Comparison of ENCODE assay signal across 18 cellular contexts in the genomic region with DNA sequence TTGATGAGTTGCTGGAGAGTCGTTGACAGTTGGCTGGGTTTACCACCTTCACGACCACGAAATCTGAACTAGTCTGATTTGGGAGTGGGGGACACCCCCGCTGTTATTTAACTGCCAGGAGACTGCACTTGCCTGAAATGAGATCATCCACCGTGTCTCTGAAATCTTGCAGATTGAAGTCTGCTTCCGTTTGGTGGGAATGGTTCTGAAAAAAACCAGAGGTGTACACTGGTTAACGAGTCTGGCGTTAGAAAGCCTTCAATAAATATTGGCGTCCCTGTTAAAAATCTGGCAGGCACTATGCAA. TPM values are rescaled to one million over a fixed set of nuclear protein-coding genes. Genes with fewer than 3 reads are reported as not detected.
DNase-seq lines count a peak whose midpoint lies in the region; ATAC-seq, FAIRE-seq and TF ChIP-seq lines count a peak whose summit lies in the region.
"Had no signal": no experiment of that assay in that cellular context is flagged by ENCODE, and none has a peak within 500 bp of the region (broad histone marks: within the 10 kb centered on the region; RNA-seq: fewer than 3 reads in every experiment).

No MANE protein-coding gene starts in this region.

- H3K9me3 ChIP-seq in CD8-positive, alpha-beta memory T cell (ENCODE audit: low read length) = no peaks in the 10 kb centered on the region
- H3K9me3 ChIP-seq in duodenal mucosa (ENCODE audit: control insufficient read depth in 1 of 2, low read length in 2 of 2) = no peaks in the 10 kb centered on the region
- H3K9me3 ChIP-seq in neural progenitor cell (ENCODE audit: low read depth) = no peaks in the 10 kb centered on the region
- no peaks in the 10 kb centered on the region for H3K9me3 ChIP-seq in gastroesophageal sphincter
- H3K9me3 ChIP-seq: thoracic aorta had no signal

- TF ChIP-seq POLR2A in gastroesophageal sphincter (IDR thresholded peaks at IDR 0.05) = no peak

- peaks cover 63 to 87% of the 10 kb centered on the region in 2 donors for H3K27me3 Mint-ChIP-seq in CD8-positive, alpha-beta memory T cell
- H3K27me3 Mint-ChIP-seq in neural progenitor cell (ENCODE audit: insufficient read depth, low read depth) = peaks cover 80% of the 10 kb centered on the region

- H3F3A ChIP-seq in neural progenitor cell (ENCODE audit: low read depth) = peaks cover 11% of the 10 kb centered on the region

- WGBS in gastroesophageal sphincter (ENCODE audit: low coverage in 1 of 2), 2 donors = 4 to 15% methylated on average over 6 to 8 of the region's 9 CpGs

- H3K9ac ChIP-seq in duodenal mucosa (ENCODE audit: low read depth in 1 of 2, low read length in 2 of 2) (no peak overlapping the region), neural progenitor cell (no peak overlapping the region)

- H3K27ac Mint-ChIP-seq in CD8-positive, alpha-beta memory T cell = peak overlapping the region in 1 of 8 donors; percentile 45
- no peak overlapping the region for H3K27ac Mint-ChIP-seq in neural progenitor cell
- H3K27ac Mint-ChIP-seq: activated T-helper 2 cell treated with anti-CD3 and anti-CD28 coated beads, Interferon-gamma antibody, Interleukin-2, Interleukin-4, amounts not matched to agents 10 μg/mL and 5 μg/mL and 100 μg/mL, durations not matched to agents 14 hours and 24 hours and 36 hours had no signal

- TF ChIP-seq CTCF in neural progenitor cell (IDR thresholded peaks at IDR 0.05) (no peak), gastroesophageal sphincter (IDR thresholded peaks at IDR 0.05) (no peak)

- peak overlapping the region; percentile 19 for H2AFZ ChIP-seq in neural progenitor cell (replicated peaks)

- peaks cover 0 to 5% (median 0%) of the 10 kb centered on the region in 3 donors for H3K36me3 Mint-ChIP-seq in CD8-positive, alpha-beta memory T cell
- H3K36me3 Mint-ChIP-seq in neural progenitor cell = no peaks in the 10 kb centered on the region

- H3K79me2 ChIP-seq in neural progenitor cell (ENCODE audit: low read depth) = no peaks in the 10 kb centered on the region

- peak overlapping the region in 4 of 7 donors; percentile 33 to 76 (median 52) for H3K4me3 Mint-ChIP-seq in CD8-positive, alpha-beta memory T cell
- H3K4me3 Mint-ChIP-seq in neural progenitor cell = peak overlapping the region; percentile 75

- no peak overlapping the region for H3K27ac ChIP-seq in CD8-positive, alpha-beta memory T cell (ENCODE audit: low read depth, low read length)
- H3K27ac ChIP-seq in duodenal mucosa (ENCODE audit: low read depth, low read length) = no peak overlapping the region
- H3K27ac ChIP-seq in neural progenitor cell = no peak overlapping the region
- no peak overlapping the region for H3K27ac ChIP-seq in gastroesophageal sphincter
- H3K27ac ChIP-seq: C4-2B, thoracic aorta had no signal

- H3K4me1 ChIP-seq in CD8-positive, alpha-beta memory T cell (ENCODE audit: insufficient read depth, low read length) = peaks cover 32% of the 10 kb centered on the region
- H3K4me1 ChIP-seq in duodenal mucosa (ENCODE audit: control insufficient read depth in 1 of 2, insufficient read depth in 2 of 2, low read length in 2 of 2) (peaks cover 19 to 24% of the 10 kb centered on the region in 2 donors), neural progenitor cell (peaks cover 4% of the 10 kb centered on the region), gastroesophageal sphincter (peaks cover 0 to 39% (median 13%) of the 10 kb centered on the region in 3 donors)

- peaks cover 66% of the 10 kb centered on the region for H3K27me3 ChIP-seq in CD8-positive, alpha-beta memory T cell (ENCODE audit: insufficient read depth, low read length, poor library complexity, severe bottlenecking)
- H3K27me3 ChIP-seq in duodenal mucosa (ENCODE audit: control insufficient read depth in 1 of 2, insufficient read depth in 2 of 2, low read length in 2 of 2) (peaks cover 70 to 72% of the 10 kb centered on the region in 2 donors), neural progenitor cell (peaks cover 100% of the 10 kb centered on the region), gastroesophageal sphincter (peaks cover 100% of the 10 kb centered on the region)

- H3K4me2 ChIP-seq in neural progenitor cell = peak overlapping the region; percentile 66

- peaks cover 62% of the 10 kb centered on the region for H4K20me1 ChIP-seq in neural progenitor cell (ENCODE audit: low read depth)

- peaks cover 22 to 50% (median 24%) of the 10 kb centered on the region in 3 donors for H3K4me1 Mint-ChIP-seq in CD8-positive, alpha-beta memory T cell
- H3K4me1 Mint-ChIP-seq in neural progenitor cell = peaks cover 23% of the 10 kb centered on the region

- ATAC-seq in gastroesophageal sphincter = no peak

- H3K36me3 ChIP-seq in CD8-positive, alpha-beta memory T cell (ENCODE audit: insufficient read depth, low read length) = no peaks in the 10 kb centered on the region
- H3K36me3 ChIP-seq in duodenal mucosa (ENCODE audit: control insufficient read depth in 1 of 2, insufficient read depth in 2 of 2, low read length in 2 of 2) = no peaks in the 10 kb centered on the region
- no peaks in the 10 kb centered on the region for H3K36me3 ChIP-seq in neural progenitor cell
- H3K36me3 ChIP-seq in gastroesophageal sphincter = no peaks in the 10 kb centered on the region
- H3K36me3 ChIP-seq: thoracic aorta had no signal

- FAIRE-seq in GM19239 (lab: Jason Lieb, UNC) = no peak
- FAIRE-seq: bronchial epithelial cell, keratinocyte had no signal

- no peak for TF ChIP-seq EP300 in gastroesophageal sphincter (IDR thresholded peaks at IDR 0.05)

- POLR2A ChIA-PET in CD8-positive, alpha-beta memory T cell (lab: Charles Lee) = no interaction called here

- no peak for DNase-seq in CD8-positive, alpha-beta memory T cell
- DNase-seq in GM19239 (ENCODE audit: insufficient read length, low spot score) (peak; percentile 4), neural progenitor cell (ENCODE audit: low spot score) (no peak), islet precursor cell (no peak), NCI-H1930 (lab: John Stamatoyannopoulos, UW) (no peak)
- DNase-seq: activated CD4-positive, CD25-positive, alpha-beta regulatory T cell treated with anti-CD3 and anti-CD28 coated beads, Interleukin-2, amount 50 U/mL, for 72 hours; effector CD8-positive, alpha-beta T cell; NCI-H510A treated with DMSO at 0.1 percent for 48 hours had no signal

- CTCF ChIA-PET in CD8-positive, alpha-beta memory T cell (lab: Charles Lee) = interaction anchor here (0.9 kb wide), 1 partner anchor 7 kb away, joined by 3 read pairs; no protein-coding TSS in a partner anchor

- H3K9me3 Mint-ChIP-seq in CD8-positive, alpha-beta memory T cell = no peaks in the 10 kb centered on the region
- H3K9me3 Mint-ChIP-seq in neural progenitor cell = peaks cover 8% of the 10 kb centered on the region
- H3K9me3 Mint-ChIP-seq: activated T-helper 2 cell treated with anti-CD3 and anti-CD28 coated beads, Interferon-gamma antibody, Interleukin-2, Interleukin-4, amounts not matched to agents 10 μg/mL and 5 μg/mL and 100 μg/mL, durations not matched to agents 14 hours and 24 hours and 36 hours had no signal

- H3K4me3 ChIP-seq in CD8-positive, alpha-beta memory T cell (ENCODE audit: low read length) = peak overlapping the region; percentile 24
- H3K4me3 ChIP-seq in duodenal mucosa (ENCODE audit: low read depth in 1 of 2, low read length in 2 of 2) (peak overlapping the region; percentile 17 to 32), neural progenitor cell (peak overlapping the region; percentile 34), gastroesophageal sphincter (no peak overlapping the region)

RNA-seq across cellular contexts. Expression of a gene that starts 4.3 kb away (rescaled TPM):
- total RNA-seq in CD8-positive, alpha-beta memory T cell = not detected
- not detected for polyA plus RNA-seq in CD8-positive, alpha-beta memory T cell
- not detected in 2 replicates for total RNA-seq in neural progenitor cell (ENCODE audit: low replicate concordance)
- not detected for total RNA-seq in gastroesophageal sphincter
- total RNA-seq: activated T-helper 2 cell treated with anti-CD3 and anti-CD28 coated beads, Interferon-gamma antibody, Interleukin-2, Interleukin-4, amounts not matched to agents 10 μg/mL and 5 μg/mL and 100 μg/mL, durations not matched to agents 14 hours and 24 hours and 36 hours; mononuclear cell; thoracic aorta had no signal

RNA-seq across cellular contexts. Expression of a gene that starts 10.6 kb away (rescaled TPM):
- under 1 TPM in 1 of 2 experiments, not detected in 1; 0.20 TPM for total RNA-seq in CD8-positive, alpha-beta memory T cell
- polyA plus RNA-seq in CD8-positive, alpha-beta memory T cell = 0.12 TPM
- total RNA-seq in neural progenitor cell (ENCODE audit: low replicate concordance) (0.93 TPM in 1 of 2 replicates, not detected in the other), gastroesophageal sphincter (not detected)
- total RNA-seq: mononuclear cell had no signal

RNA-seq across cellular contexts. Expression of a gene that starts 49.8 kb away (rescaled TPM):
- under 1 TPM in 1 of 2 experiments, not detected in 1; 0.16 TPM for total RNA-seq in CD8-positive, alpha-beta memory T cell
- polyA plus RNA-seq in CD8-positive, alpha-beta memory T cell = not detected
- not detected in 2 replicates for total RNA-seq in neural progenitor cell (ENCODE audit: low replicate concordance)
- total RNA-seq in gastroesophageal sphincter = not detected
- total RNA-seq: bronchial epithelial cell, Daoy, LHCN-M2, mononuclear cell, thoracic aorta had no signal

Comparison
In these comparisons a context has a peak if more than half of its experiments do, and no peak if none do; other contexts are left out.
1. H3K4me3 ChIP-seq: peak in CD8-positive, alpha-beta memory T cell (single experiment), duodenal mucosa (2 of 2) and neural progenitor cell (single experiment); none in gastroesophageal sphincter (0 of 2).